ENCODE assay signal across 17 cellular contexts in the genomic region with DNA sequence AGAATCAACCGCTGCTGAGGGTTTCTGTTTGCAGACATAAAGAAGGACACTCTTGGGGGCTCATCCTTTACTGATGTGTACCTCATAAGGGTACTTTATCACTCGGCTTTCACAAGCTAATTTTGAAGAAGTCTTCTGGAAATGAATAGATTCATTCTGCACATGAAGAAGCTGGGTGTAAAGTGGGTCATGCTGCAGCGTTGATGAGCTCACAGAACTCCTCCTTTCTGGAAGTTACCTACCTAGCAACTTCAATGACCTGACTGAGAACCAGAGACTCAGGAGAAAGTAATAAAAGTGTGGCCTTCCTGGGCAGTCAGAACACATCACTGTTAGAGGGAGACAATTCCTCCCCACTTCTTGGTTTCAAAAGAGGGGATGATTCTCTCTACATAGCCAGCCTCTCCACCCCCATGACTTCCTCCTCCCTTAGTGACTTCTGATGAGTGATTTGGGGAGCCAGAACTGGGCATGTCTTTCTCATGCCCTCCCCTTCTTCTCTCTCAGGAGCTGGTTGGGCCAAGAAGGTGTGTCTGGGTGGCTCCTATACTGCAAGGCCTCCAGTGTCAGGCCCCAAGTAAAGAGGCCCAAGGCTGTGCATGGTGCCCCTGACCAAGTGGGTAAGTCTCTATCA.
"Had no signal": no experiment of that assay in that cellular context is flagged by ENCODE, and none has a peak within 500 bp of the region (broad histone marks: within the 10 kb centered on the region; RNA-seq: fewer than 3 reads in every experiment).

No MANE protein-coding gene starts in this region.

- H3K27ac ChIP-seq: adrenal gland, gastrocnemius medialis, heart right ventricle, neutrophil, skin epidermis, tibial nerve, vagina, WERI-Rb-1 had no signal

- H3K4me3 Mint-ChIP-seq: activated naive CD4-positive, alpha-beta T cell treated with anti-CD3 and anti-CD28 coated beads, Interleukin-2, amount 10 ng/mL, durations not matched to agents 7 days and 5 days; naive thymus-derived CD8-positive, alpha-beta T cell had no signal

- H3K4me3 ChIP-seq: adrenal gland, gastrocnemius medialis, heart right ventricle, mucosa of descending colon, skin epidermis, tibial nerve, vagina had no signal

- DNase-seq: activated naive CD4-positive, alpha-beta T cell treated with anti-CD3 and anti-CD28 coated beads, Interleukin-2, amount 10 ng/mL, durations not matched to agents 7 days and 5 days; adrenal gland; cortex of kidney; effector CD8-positive, alpha-beta T cell; gastrocnemius medialis; heart right ventricle; islet precursor cell; mammary epithelial cell; mucosa of descending colon; naive thymus-derived CD8-positive, alpha-beta T cell; T1000; WERI-Rb-1 had no signal

- H3K4me1 ChIP-seq: adrenal gland, gastrocnemius medialis, heart right ventricle, tibial nerve, vagina had no signal

- H3K36me3 ChIP-seq: adrenal gland, gastrocnemius medialis, heart right ventricle, neutrophil, tibial nerve, vagina, WERI-Rb-1 had no signal

- H3K27me3 Mint-ChIP-seq: activated naive CD4-positive, alpha-beta T cell treated with anti-CD3 and anti-CD28 coated beads, Interleukin-2, amount 10 ng/mL, durations not matched to agents 7 days and 5 days; naive thymus-derived CD8-positive, alpha-beta T cell had no signal

- H3K27ac Mint-ChIP-seq: activated naive CD4-positive, alpha-beta T cell treated with anti-CD3 and anti-CD28 coated beads, Interleukin-2, amount 10 ng/mL, durations not matched to agents 7 days and 5 days; naive thymus-derived CD8-positive, alpha-beta T cell had no signal

- H3K9me3 Mint-ChIP-seq: activated naive CD4-positive, alpha-beta T cell treated with anti-CD3 and anti-CD28 coated beads, Interleukin-2, amount 10 ng/mL, durations not matched to agents 7 days and 5 days; naive thymus-derived CD8-positive, alpha-beta T cell had no signal

- H3K27me3 ChIP-seq: adrenal gland, gastrocnemius medialis, heart right ventricle, neutrophil, tibial nerve, vagina had no signal

- H3K9me3 ChIP-seq: adrenal gland, gastrocnemius medialis, heart right ventricle, mucosa of descending colon, neutrophil, tibial nerve, vagina had no signal

- ATAC-seq: gastrocnemius medialis; heart right ventricle; left lobe of liver; mucosa of descending colon; naive thymus-derived CD8-positive, alpha-beta T cell had no signal
